ENCODE assay signal across 8 cellular contexts in the genomic region with DNA sequence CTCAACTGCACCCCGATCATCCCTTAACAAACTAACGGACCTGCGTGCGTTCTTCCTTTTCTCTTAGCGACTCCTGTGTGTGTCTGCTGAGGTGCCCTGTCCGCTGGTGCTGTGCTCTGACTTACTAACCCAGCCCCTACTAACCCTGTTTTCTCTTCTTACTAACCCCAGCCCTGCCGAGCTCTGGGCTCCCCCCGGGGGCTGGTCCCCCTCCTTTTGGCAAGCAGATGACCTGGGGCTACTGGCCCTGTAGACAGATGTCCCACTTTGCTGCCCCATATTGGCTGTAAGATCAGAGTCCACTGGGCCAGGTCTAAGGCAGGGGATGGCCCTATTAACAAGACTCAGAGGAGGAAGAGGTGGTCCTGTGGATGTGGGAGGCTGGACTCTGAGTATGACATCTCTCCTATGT. TPM values are rescaled to one million over a fixed set of nuclear protein-coding genes. Genes with fewer than 3 reads are reported as not detected.
DNase-seq lines count a peak whose midpoint lies in the region; ATAC-seq lines count a peak whose summit lies in the region.

No MANE protein-coding gene starts in this region.

- H3K27ac ChIP-seq in temporal lobe (ENCODE audit: low read depth, low read length) = peak overlapping the region; percentile 95

- H3K27ac Mint-ChIP-seq in activated T-helper 17 cell treated with anti-CD3 and anti-CD28 coated beads, Interleukin-2, amount 50 U/mL, for 72 hours = peak overlapping the region; percentile 93

- H3K4me3 ChIP-seq in iPS-18c (ENCODE audit: insufficient read depth, low read depth, low read length) = peak overlapping the region; percentile 49; the same call in 1 of the 2 replicates

- H3K4me1 Mint-ChIP-seq in activated T-helper 17 cell treated with anti-CD3 and anti-CD28 coated beads, Interleukin-2, amount 50 U/mL, for 72 hours = peaks cover 51% of the 10 kb centered on the region

- H3K9me3 ChIP-seq in iPS-18c (ENCODE audit: control insufficient read depth, insufficient read depth, low read length) = no peaks in the 10 kb centered on the region

- no peaks in the 10 kb centered on the region for H3K9me3 Mint-ChIP-seq in activated T-helper 17 cell treated with anti-CD3 and anti-CD28 coated beads, Interleukin-2, amount 50 U/mL, for 72 hours

- H3K36me3 Mint-ChIP-seq in activated T-helper 17 cell treated with anti-CD3 and anti-CD28 coated beads, Interleukin-2, amount 50 U/mL, for 72 hours (ENCODE audit: low read depth) = peaks cover 51% of the 10 kb centered on the region

- ATAC-seq in GM18909 (IDR thresholded peaks at IDR 0.05; ENCODE audit: poor library complexity, unreplicated experiment) (peak; percentile 8), HG03097 (IDR thresholded peaks at IDR 0.05; ENCODE audit: low FRiP score, unreplicated experiment) (peak; percentile 18)
- peak; percentile 17 for ATAC-seq in activated T-helper 17 cell treated with anti-CD3 and anti-CD28 coated beads, Interleukin-2, amount 50 U/mL, for 72 hours (replicated peaks)

- no peak for DNase-seq in OCI-M1 (lab: John Stamatoyannopoulos, UW)
- no peak for DNase-seq in midbrain (lab: John Stamatoyannopoulos, UW)
- no peak for DNase-seq in NCI-H446 treated with DMSO at 0.1 percent for 48 hours (lab: John Stamatoyannopoulos, UW)

- peak overlapping the region; percentile 90 for H3K4me3 Mint-ChIP-seq in activated T-helper 17 cell treated with anti-CD3 and anti-CD28 coated beads, Interleukin-2, amount 50 U/mL, for 72 hours

- H3K27me3 Mint-ChIP-seq in activated T-helper 17 cell treated with anti-CD3 and anti-CD28 coated beads, Interleukin-2, amount 50 U/mL, for 72 hours = no peaks in the 10 kb centered on the region

RNA-seq across cellular contexts. Expression of a gene that starts 14.7 kb away (rescaled TPM):
- 100 to 1,000 TPM in 1 of 2 donors, 10 to 100 TPM in 1; 81.2 to 166 TPM for total RNA-seq in activated T-helper 17 cell treated with anti-CD3 and anti-CD28 coated beads, Interleukin-2, amount 50 U/mL, for 72 hours
- 87.3 TPM for total RNA-seq in temporal lobe

RNA-seq across cellular contexts. Expression of a gene that starts 50.3 kb away (rescaled TPM):
- total RNA-seq in activated T-helper 17 cell treated with anti-CD3 and anti-CD28 coated beads, Interleukin-2, amount 50 U/mL, for 72 hours = 1 to 10 TPM in 1 of 2 donors, not detected in 1; 1.2 TPM
- not detected for total RNA-seq in temporal lobe

RNA-seq across cellular contexts. Expression of a gene that starts 54.2 kb away (rescaled TPM):
- not detected for total RNA-seq in activated T-helper 17 cell treated with anti-CD3 and anti-CD28 coated beads, Interleukin-2, amount 50 U/mL, for 72 hours
- total RNA-seq in temporal lobe = 0.74 TPM
